28 cellular contexts compared by ENCODE assay signal in genomic region chr9:114087721-114088120, GRCh38. TPM values are rescaled to one million over a fixed set of nuclear protein-coding genes. Genes with fewer than 3 reads are reported as not detected.
"Had no signal": no experiment of that assay in that cellular context is flagged by ENCODE, and none has a peak within 500 bp of the region (broad histone marks: within the 10 kb centered on the region; RNA-seq: fewer than 3 reads in every experiment).

No MANE protein-coding gene starts in this region.

- H3K27ac ChIP-seq: parathyroid adenoma, psoas muscle, stomach, suprapubic skin, tibial artery had no signal

- H3K36me3 Mint-ChIP-seq: activated CD8-positive, alpha-beta memory T cell treated with anti-CD3 and anti-CD28 coated beads, Interleukin-2, amount 10 ng/mL, durations not matched to agents 7 days and 5 days; activated naive CD8-positive, alpha-beta T cell; mesothelial cell of epicardium; naive thymus-derived CD4-positive, alpha-beta T cell; stimulated activated naive B cell treated with anti-CD40 and anti-IgM and Interleukin-4, amounts not matched to agents 10 μg/mL and 1 μg/mL and 100 μg/mL, for 72 hours; T-cell had no signal

- H3K27ac Mint-ChIP-seq: activated B cell treated with CpG ODN at 0.5 μM for 24 hours; activated CD8-positive, alpha-beta memory T cell treated with anti-CD3 and anti-CD28 coated beads, Interleukin-2, amount 10 ng/mL, durations not matched to agents 7 days and 5 days; activated CD8-positive, alpha-beta T cell treated with anti-CD3 and anti-CD28 coated beads for 36 hours; activated naive CD8-positive, alpha-beta T cell; activated T-cell treated with anti-CD3 and anti-CD28 coated beads, Interleukin-2, amount 50 U/mL, for 72 hours; mesothelial cell of epicardium; naive thymus-derived CD4-positive, alpha-beta T cell; stimulated activated naive B cell treated with anti-CD40 and anti-IgM and Interleukin-4, amounts not matched to agents 10 μg/mL and 1 μg/mL and 100 μg/mL, for 72 hours; T-cell had no signal

- H3K4me3 ChIP-seq: psoas muscle, smooth muscle cell, stomach, suprapubic skin, tibial artery had no signal

- H3K36me3 ChIP-seq: suprapubic skin, tibial artery had no signal

- H3K9me3 Mint-ChIP-seq: activated B cell treated with CpG ODN at 0.5 μM for 24 hours; activated CD8-positive, alpha-beta T cell treated with anti-CD3 and anti-CD28 coated beads for 36 hours; activated T-cell treated with anti-CD3 and anti-CD28 coated beads, Interleukin-2, amount 50 U/mL, for 72 hours; mesothelial cell of epicardium; stimulated activated naive B cell treated with anti-CD40 and anti-IgM and Interleukin-4, amounts not matched to agents 10 μg/mL and 1 μg/mL and 100 μg/mL, for 72 hours; T-cell had no signal

- H2AFZ ChIP-seq: parathyroid adenoma had no signal

- H3K4me3 Mint-ChIP-seq: activated B cell treated with CpG ODN at 0.5 μM for 24 hours; activated CD8-positive, alpha-beta memory T cell treated with anti-CD3 and anti-CD28 coated beads, Interleukin-2, amount 10 ng/mL, durations not matched to agents 7 days and 5 days; activated CD8-positive, alpha-beta T cell treated with anti-CD3 and anti-CD28 coated beads for 36 hours; activated naive CD8-positive, alpha-beta T cell; activated T-cell treated with anti-CD3 and anti-CD28 coated beads, Interleukin-2, amount 50 U/mL, for 72 hours; mesothelial cell of epicardium; naive thymus-derived CD4-positive, alpha-beta T cell; stimulated activated naive B cell treated with anti-CD40 and anti-IgM and Interleukin-4, amounts not matched to agents 10 μg/mL and 1 μg/mL and 100 μg/mL, for 72 hours; T-cell had no signal

- DNase-seq: activated B cell treated with CpG ODN at 0.5 μM for 24 hours; activated CD4-positive, alpha-beta T cell treated with anti-CD3 and anti-CD28 coated beads, Interleukin-2, amount 50 U/mL, for 1 hour; activated CD8-positive, alpha-beta memory T cell treated with anti-CD3 and anti-CD28 coated beads, Interleukin-2, amount 10 ng/mL, durations not matched to agents 7 days and 5 days; activated CD8-positive, alpha-beta T cell treated with anti-CD3 and anti-CD28 coated beads for 36 hours; activated naive CD4-positive, alpha-beta T cell treated with Interleukin-2 at 50 U/mL for 16 hours; activated T-cell treated with anti-CD3 and anti-CD28 coated beads for 4 hours; activated T-cell treated with anti-CD3 and anti-CD28 coated beads, Interleukin-2, amount 50 U/mL, for 72 hours; anterior cingulate cortex; foreskin fibroblast; left ventricle myocardium superior; naive thymus-derived CD4-positive, alpha-beta T cell; nucleus accumbens; psoas muscle; stimulated activated CD4-positive, alpha-beta T cell treated with anti-CD3 and anti-CD28 coated beads, Interleukin-15, amount 100 ng/mL, for 24 hours; stimulated activated CD4-positive, alpha-beta T cell treated with anti-CD3 and anti-CD28 coated beads, Interleukin-2, amount 100 ng/mL, for 24 hours; stimulated activated naive B cell treated with anti-CD40 and anti-IgM and Interleukin-4, amounts not matched to agents 10 μg/mL and 1 μg/mL and 100 μg/mL, for 72 hours; stomach; T-cell; tibial artery had no signal

- H3K9me3 ChIP-seq: psoas muscle, stomach, suprapubic skin, tibial artery had no signal

- H3K4me1 Mint-ChIP-seq: activated B cell treated with CpG ODN at 0.5 μM for 24 hours; activated CD8-positive, alpha-beta memory T cell treated with anti-CD3 and anti-CD28 coated beads, Interleukin-2, amount 10 ng/mL, durations not matched to agents 7 days and 5 days; mesothelial cell of epicardium; naive thymus-derived CD4-positive, alpha-beta T cell; stimulated activated naive B cell treated with anti-CD40 and anti-IgM and Interleukin-4, amounts not matched to agents 10 μg/mL and 1 μg/mL and 100 μg/mL, for 72 hours; T-cell had no signal

- H3K79me2 ChIP-seq: parathyroid adenoma had no signal

- H3K4me2 ChIP-seq: smooth muscle cell had no signal

- H3K4me1 ChIP-seq: parathyroid adenoma, psoas muscle had no signal

- H3K27me3 ChIP-seq: stomach, suprapubic skin had no signal

RNA-seq across cellular contexts. Expression of gene AMBP, which starts 9.6 kb away (rescaled TPM):
- total RNA-seq: activated B cell treated with CpG ODN at 0.5 μM for 24 hours; activated CD8-positive, alpha-beta memory T cell treated with anti-CD3 and anti-CD28 coated beads, Interleukin-2, amount 10 ng/mL, durations not matched to agents 7 days and 5 days; activated CD8-positive, alpha-beta T cell treated with anti-CD3 and anti-CD28 coated beads for 36 hours; activated T-cell treated with anti-CD3 and anti-CD28 coated beads, Interleukin-2, amount 50 U/mL, for 72 hours; bronchial epithelial cell; left ventricle myocardium superior; lung microvascular endothelial cell; naive thymus-derived CD4-positive, alpha-beta T cell; smooth muscle cell; T-helper 2 cell treated with Interferon-gamma antibody and Interleukin-4, amounts not matched to agents 100 ng/mL and 5 ng/mL, for 36 hours had no signal
- polyA plus RNA-seq: naive thymus-derived CD4-positive, alpha-beta T cell; neural cell; psoas muscle had no signal

RNA-seq across cellular contexts. Expression of gene KIF12, which starts 11.4 kb away (rescaled TPM):
- total RNA-seq: activated B cell treated with CpG ODN at 0.5 μM for 24 hours; activated CD8-positive, alpha-beta memory T cell treated with anti-CD3 and anti-CD28 coated beads, Interleukin-2, amount 10 ng/mL, durations not matched to agents 7 days and 5 days; activated CD8-positive, alpha-beta T cell treated with anti-CD3 and anti-CD28 coated beads for 36 hours; activated T-cell treated with anti-CD3 and anti-CD28 coated beads, Interleukin-2, amount 50 U/mL, for 72 hours; bronchial epithelial cell; left ventricle myocardium superior; lung microvascular endothelial cell; naive thymus-derived CD4-positive, alpha-beta T cell; smooth muscle cell; T-helper 2 cell treated with Interferon-gamma antibody and Interleukin-4, amounts not matched to agents 100 ng/mL and 5 ng/mL, for 36 hours had no signal
- polyA plus RNA-seq: naive thymus-derived CD4-positive, alpha-beta T cell; neural cell; smooth muscle cell had no signal
